Comparison of ENCODE assay signal across 8 cellular contexts in genomic region chr10:69237528-69238159, GRCh38. TPM values are rescaled to one million over a fixed set of nuclear protein-coding genes. Genes with fewer than 3 reads are reported as not detected.
DNase-seq lines count a peak whose midpoint lies in the region; ATAC-seq and TF ChIP-seq lines count a peak whose summit lies in the region.

No MANE protein-coding gene starts in this region.

- no peak overlapping the region for H3K4me3 ChIP-seq in BE2C (ENCODE audit: low read depth, low read length)
- H3K4me3 ChIP-seq in coronary artery, result no peak overlapping the region
- H3K4me3 ChIP-seq in lower leg skin (ENCODE audit: low read depth, poor library complexity, severe bottlenecking), result no peak overlapping the region

- no peak overlapping the region for H3K27ac ChIP-seq in coronary artery

- no peaks in the 10 kb centered on the region for H3K27me3 ChIP-seq in BE2C

- TF ChIP-seq POLR2A in lower leg skin (IDR thresholded peaks at IDR 0.05), result no peak

- WGBS in lower leg skin, 2 donors, result 24% methylated on average over 17 of the region's 17 CpGs

- no peaks in the 10 kb centered on the region for H3K9me3 ChIP-seq in BE2C

- intact Hi-C loops in lower leg skin (cut with DNase I; ENCODE audit: low total_unique reads), result loop anchor here (5.0 kb wide), 1 partner anchor 155 kb away; no protein-coding TSS in a partner anchor

- no peaks in the 10 kb centered on the region for H3K4me1 ChIP-seq in BE2C

- peak; percentile 93 for TF ChIP-seq CTCF in BE2C (IDR thresholded peaks at IDR 0.05; ENCODE audit: low read depth, low read length)
- TF ChIP-seq CTCF in coronary artery (IDR thresholded peaks at IDR 0.05), result peak; percentile 87
- TF ChIP-seq CTCF in lower leg skin (IDR thresholded peaks at IDR 0.05), result peak in 1 of 3 donors; percentile 85

- no peaks in the 10 kb centered on the region for H3K36me3 ChIP-seq in BE2C

- ATAC-seq in GM19025 (IDR thresholded peaks at IDR 0.05; ENCODE audit: low read depth, unreplicated experiment) (peak; percentile 89), HG03432 (IDR thresholded peaks at IDR 0.05; ENCODE audit: unreplicated experiment) (peak; percentile 89)

- DNase-seq in BE2C (peak; percentile 86), NCI-H526 (lab: John Stamatoyannopoulos, UW) (peak; percentile 17 to 72), coronary artery (ENCODE audit: low spot score) (peak; percentile 88), lower leg skin (ENCODE audit: low spot score in 2 of 2) (peak; percentile 82 to 98)
- DNase-seq in activated CD4-positive, alpha-beta T cell treated with anti-CD3 and anti-CD28 coated beads, Interleukin-2, amount 50 U/mL, for 24 hours (ENCODE audit: low read depth in 1 of 2, low spot score in 1 of 2), result peak; percentile 81 to 89
- peak; percentile 79 for DNase-seq in stimulated activated CD8-positive, alpha-beta memory T cell treated with anti-CD3 and anti-CD28 coated beads, Interleukin-12 subunit alpha, Interleukin-12 subunit beta, amount 100 ng/mL, for 1 hour (ENCODE audit: low read depth)

RNA-seq across cellular contexts. Expression of gene HKDC1, which starts 17.5 kb away (rescaled TPM):
- polyA plus RNA-seq in BE2C (2012; ENCODE audit: insufficient read depth, insufficient read length, low read depth), result not detected
- 1 to 10 TPM in 1 of 4 donors, under 1 TPM in 2, not detected in 1; 0.04 to 1.4 (median 0.12) TPM for total RNA-seq in lower leg skin

RNA-seq across cellular contexts. Expression of gene HK1, which starts 40.7 kb away (rescaled TPM):
- polyA plus RNA-seq in BE2C (2012; ENCODE audit: insufficient read depth, insufficient read length, low read depth), result 158 TPM
- 100 to 1,000 TPM; 117 to 162 (median 158) TPM for total RNA-seq in lower leg skin

RNA-seq across cellular contexts. Expression of gene SUPV3L1, which starts 57.6 kb away (rescaled TPM):
- polyA plus RNA-seq in BE2C (2012; ENCODE audit: insufficient read depth, insufficient read length, low read depth), result 42.0 TPM
- total RNA-seq in lower leg skin, result 10 to 100 TPM; 19.6 to 21.4 (median 20.4) TPM
